15 cellular contexts compared by ENCODE assay signal in the genomic region with DNA sequence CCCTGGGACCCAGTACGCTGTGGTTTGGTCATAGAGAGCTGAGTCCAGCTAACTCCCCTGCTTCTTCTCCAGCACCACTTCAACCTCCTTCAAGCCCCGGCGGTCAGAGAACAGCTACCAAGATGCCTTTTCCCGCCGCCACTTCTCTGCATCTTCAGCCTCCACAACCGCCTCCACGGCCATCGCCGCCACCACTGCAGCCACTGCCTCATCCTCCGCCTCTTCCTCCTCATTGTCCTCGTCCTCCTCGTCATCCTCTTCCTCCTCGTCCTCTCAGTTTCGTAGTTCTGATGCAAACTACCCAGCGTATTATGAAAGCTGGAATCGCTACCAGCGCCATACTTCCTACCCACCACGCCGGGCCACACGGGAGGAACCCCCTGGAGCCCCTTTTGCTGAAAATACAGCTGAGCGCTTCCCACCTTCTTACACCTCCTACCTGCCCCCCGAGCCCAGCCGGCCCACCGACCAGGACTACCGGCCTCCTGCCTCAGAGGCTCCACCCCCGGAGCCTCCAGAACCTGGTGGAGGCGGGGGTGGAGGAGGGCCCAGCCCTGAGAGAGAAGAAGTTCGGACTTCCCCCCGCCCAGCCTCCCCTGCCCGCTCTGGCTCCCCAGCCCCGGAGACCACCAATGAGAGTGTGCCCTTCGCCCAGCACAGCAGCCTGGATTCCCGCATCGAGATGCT. TPM values are rescaled to one million over a fixed set of nuclear protein-coding genes. Genes with fewer than 3 reads are reported as not detected.
DNase-seq lines count a peak whose midpoint lies in the region; ATAC-seq and TF ChIP-seq lines count a peak whose summit lies in the region.
"Had no signal": no experiment of that assay in that cellular context is flagged by ENCODE, and none has a peak within 500 bp of the region (broad histone marks: within the 10 kb centered on the region; RNA-seq: fewer than 3 reads in every experiment).

No MANE protein-coding gene starts in this region.

- POLR2A ChIA-PET in HEK293 (lab: Yijun Ruan, JAX), result interaction anchor here (0.5 to 1.9 kb wide), 4 partner anchors 11 to 165 kb away, joined by 3 to 5 read pairs (median 4); no protein-coding TSS in a partner anchor

- peaks cover 65 to 94% of the 10 kb centered on the region in 2 experiments for H3K36me3 ChIP-seq in HEK293 (ENCODE audit: control insufficient read depth in 2 of 2, insufficient read depth in 1 of 2, low read length in 2 of 2)
- peaks cover 0 to 100% of the 10 kb centered on the region in 2 donors for H3K36me3 ChIP-seq in left lung

- TF ChIP-seq CTCF in CD14-positive monocyte (IDR thresholded peaks at IDR 0.05), result no peak
- TF ChIP-seq CTCF in HEK293 (tag by site-specific recombination; IDR thresholded peaks at IDR 0.05), result no peak
- TF ChIP-seq CTCF in endothelial cell (IDR thresholded peaks at IDR 0.05; ENCODE audit: unreplicated experiment), result no peak
- TF ChIP-seq CTCF in left lung (IDR thresholded peaks at IDR 0.05), result no peak

- H3K4me1 Mint-ChIP-seq in CD14-positive monocyte (peaks cover 4% of the 10 kb centered on the region), endothelial cell (ENCODE audit: unreplicated experiment) (peaks cover under 1% of the 10 kb centered on the region)
- H3K4me1 Mint-ChIP-seq: H9 had no signal

- DNase-seq in CD14-positive monocyte (ENCODE audit: low spot score), result no peak
- no peak for DNase-seq in endothelial cell (ENCODE audit: low spot score)
- no peak for DNase-seq in SHP77 (lab: John Stamatoyannopoulos, UW)
- DNase-seq in left lung, result no peak
- DNase-seq: H9, KBM-7, NCI-H1092, NCI-H1694, NCI-H2107, NCI-H69 had no signal

- CTCF ChIA-PET in HEK293 (lab: Yijun Ruan, JAX), result interaction anchor here (1.1 to 1.4 kb wide), 2 partner anchors 11 to 30 kb away, joined by 3 to 10 read pairs; no protein-coding TSS in a partner anchor

- H3K27me3 Mint-ChIP-seq in CD14-positive monocyte (ENCODE audit: low read depth in 3 of 3), result peaks cover 0 to 8% (median 0%) of the 10 kb centered on the region in 3 donors
- peaks cover 17% of the 10 kb centered on the region for H3K27me3 Mint-ChIP-seq in endothelial cell (ENCODE audit: unreplicated experiment)

- no peaks in the 10 kb centered on the region for H3K27me3 ChIP-seq in left lung

- H3K9me3 Mint-ChIP-seq in CD14-positive monocyte (no peaks in the 10 kb centered on the region), endothelial cell (ENCODE audit: unreplicated experiment) (no peaks in the 10 kb centered on the region)
- H3K9me3 Mint-ChIP-seq: H9 had no signal

- H3K9me3 ChIP-seq in HEK293 (ENCODE audit: control insufficient read depth, insufficient read depth, low read depth, low read length), result no peaks in the 10 kb centered on the region
- no peaks in the 10 kb centered on the region for H3K9me3 ChIP-seq in left lung
- H3K9me3 ChIP-seq: A549 had no signal

- H3K36me3 Mint-ChIP-seq in CD14-positive monocyte (peaks cover 79 to 95% of the 10 kb centered on the region in 2 donors), endothelial cell (ENCODE audit: low read depth, unreplicated experiment) (peaks cover 62% of the 10 kb centered on the region)

- H3K4me1 ChIP-seq in HEK293 (ENCODE audit: control insufficient read depth, insufficient read depth, low read length) (no peaks in the 10 kb centered on the region), left lung (peaks cover 0 to 4% of the 10 kb centered on the region in 2 donors)
- H3K4me1 ChIP-seq: A549 had no signal

- H3K4me3 ChIP-seq in HEK293 (ENCODE audit: low read depth, low read length) (no peak overlapping the region), left lung (no peak overlapping the region)
- H3K4me3 ChIP-seq: A549, PC-9 had no signal

- peak overlapping the region in 5 of 7 donors; percentile 3 to 82 (median 66) for H3K27ac Mint-ChIP-seq in CD14-positive monocyte
- no peak overlapping the region for H3K27ac Mint-ChIP-seq in endothelial cell (ENCODE audit: unreplicated experiment)

- intact Hi-C loops in CD14-positive monocyte (cut with micrococcal nuclease) (no loop called here), left lung (cut with DNase I) (no loop called here)

- H3K27ac ChIP-seq in HEK293 (ENCODE audit: extremely low read depth, low read depth, low read length) (no peak overlapping the region), left lung (no peak overlapping the region)
- H3K27ac ChIP-seq: A549, C4-2B, PC-9 had no signal

- H3K4me3 Mint-ChIP-seq in CD14-positive monocyte (no peak overlapping the region), endothelial cell (ENCODE audit: unreplicated experiment) (peak overlapping the region; percentile 68)
- H3K4me3 Mint-ChIP-seq: H9 had no signal

- ATAC-seq in GM18502 (IDR thresholded peaks at IDR 0.05; ENCODE audit: poor library complexity, unreplicated experiment) (no peak), left lung (no peak)

TF ChIP-seq in HEK293, 187 proteins besides CTCF, POLR2A, EP300 and RAD21:
- TF ChIP-seq ZFHX2 (tag by site-specific recombination; conservative IDR thresholded peaks at IDR 0.05) (peak; percentile 65), ZNF707 (tag by site-specific recombination; IDR thresholded peaks at IDR 0.05) (no peak), KLF8 (tag by site-specific recombination; IDR thresholded peaks at IDR 0.05) (no peak), EGR2 (tag by site-specific recombination; IDR thresholded peaks at IDR 0.05; ENCODE audit: low read depth) (peak; percentile 74)
- TF ChIP-seq, protein P1, sequence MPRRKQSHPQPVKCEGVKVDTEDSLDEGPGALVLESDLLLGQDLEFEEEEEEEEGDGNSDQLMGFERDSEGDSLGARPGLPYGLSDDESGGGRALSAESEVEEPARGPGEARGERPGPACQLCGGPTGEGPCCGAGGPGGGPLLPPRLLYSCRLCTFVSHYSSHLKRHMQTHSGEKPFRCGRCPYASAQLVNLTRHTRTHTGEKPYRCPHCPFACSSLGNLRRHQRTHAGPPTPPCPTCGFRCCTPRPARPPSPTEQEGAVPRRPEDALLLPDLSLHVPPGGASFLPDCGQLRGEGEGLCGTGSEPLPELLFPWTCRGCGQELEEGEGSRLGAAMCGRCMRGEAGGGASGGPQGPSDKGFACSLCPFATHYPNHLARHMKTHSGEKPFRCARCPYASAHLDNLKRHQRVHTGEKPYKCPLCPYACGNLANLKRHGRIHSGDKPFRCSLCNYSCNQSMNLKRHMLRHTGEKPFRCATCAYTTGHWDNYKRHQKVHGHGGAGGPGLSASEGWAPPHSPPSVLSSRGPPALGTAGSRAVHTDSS (tag by site-specific recombination; IDR thresholded peaks at IDR 0.05), result peak; percentile 72
- TF ChIP-seq, protein P2, sequence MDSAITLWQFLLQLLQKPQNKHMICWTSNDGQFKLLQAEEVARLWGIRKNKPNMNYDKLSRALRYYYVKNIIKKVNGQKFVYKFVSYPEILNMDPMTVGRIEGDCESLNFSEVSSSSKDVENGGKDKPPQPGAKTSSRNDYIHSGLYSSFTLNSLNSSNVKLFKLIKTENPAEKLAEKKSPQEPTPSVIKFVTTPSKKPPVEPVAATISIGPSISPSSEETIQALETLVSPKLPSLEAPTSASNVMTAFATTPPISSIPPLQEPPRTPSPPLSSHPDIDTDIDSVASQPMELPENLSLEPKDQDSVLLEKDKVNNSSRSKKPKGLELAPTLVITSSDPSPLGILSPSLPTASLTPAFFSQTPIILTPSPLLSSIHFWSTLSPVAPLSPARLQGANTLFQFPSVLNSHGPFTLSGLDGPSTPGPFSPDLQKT (IDR thresholded peaks at IDR 0.05; ENCODE audit: borderline replicate concordance, low read depth, low read length), result no peak
TF ChIP-seq in HEK293: peak in this region for 3.

RNA-seq across cellular contexts. Expression of a gene that starts 7.1 kb away (rescaled TPM):
- 1 to 10 TPM in 1 of 2 donors, under 1 TPM in 1; 0.16 to 1.3 TPM for polyA plus RNA-seq in CD14-positive monocyte
- total RNA-seq in endothelial cell (ENCODE audit: unreplicated experiment) (23.4 TPM), left lung (10 to 100 TPM; 12.1 to 16.4 TPM)

RNA-seq across cellular contexts. Expression of a gene that starts 15.8 kb away (rescaled TPM):
- polyA plus RNA-seq in CD14-positive monocyte, result 10 to 100 TPM; 76.8 to 80.3 TPM
- total RNA-seq in endothelial cell (ENCODE audit: unreplicated experiment) (42.9 TPM), left lung (10 to 100 TPM; 20.7 to 23.2 TPM)

RNA-seq across cellular contexts. Expression of a gene that starts 20.3 kb away (rescaled TPM):
- polyA plus RNA-seq in CD14-positive monocyte, result 1 to 10 TPM in 1 of 2 donors, under 1 TPM in 1; 0.89 to 4.3 TPM
- total RNA-seq in endothelial cell (ENCODE audit: unreplicated experiment) (5.3 TPM), left lung (10 to 100 TPM; 25.9 to 28.4 TPM)

RNA-seq across cellular contexts. Expression of a gene that starts 41.3 kb away (rescaled TPM):
- under 1 TPM in 1 of 2 donors, not detected in 1; 0.14 TPM for polyA plus RNA-seq in CD14-positive monocyte
- total RNA-seq in endothelial cell (ENCODE audit: unreplicated experiment), result 117 TPM
- 10 to 100 TPM; 11.2 to 18.7 TPM for total RNA-seq in left lung

RNA-seq across cellular contexts. Expression of a gene that starts 45.8 kb away (rescaled TPM):
- polyA plus RNA-seq in CD14-positive monocyte, result not detected
- total RNA-seq in endothelial cell (ENCODE audit: unreplicated experiment) (5.5 TPM), left lung (under 1 TPM; 0.47 to 0.50 TPM)
